Comparison of ENCODE assay signal across 1 cellular context in genomic region chr1:160205974-160206369, GRCh38.
TF ChIP-seq lines count a peak whose summit lies in the region.

No MANE protein-coding gene starts in this region.

TF ChIP-seq in H1, 55 proteins besides CTCF, POLR2A, EP300 and RAD21:
- TF ChIP-seq KDM5A (IDR thresholded peaks at IDR 0.05; ENCODE audit: low read length) (no peak), SIX5 (IDR thresholded peaks at IDR 0.05; ENCODE audit: low read depth, low read length) (no peak), RFX5 (IDR thresholded peaks at IDR 0.05; ENCODE audit: borderline replicate concordance, low read depth, low read length) (no peak), POLR2AphosphoS5 (IDR thresholded peaks at IDR 0.05; ENCODE audit: low read depth, low read length) (no peak), SAP30 (IDR thresholded peaks at IDR 0.05; ENCODE audit: insufficient read depth, insufficient replicate concordance, low read length) (no peak), CBX8 (IDR thresholded peaks at IDR 0.05; ENCODE audit: borderline replicate concordance, low read depth, low read length) (no peak), TCF12 (IDR thresholded peaks at IDR 0.05; ENCODE audit: low read depth, low read length) (no peak), JUND (IDR thresholded peaks at IDR 0.05; ENCODE audit: low read length) (no peak), POU5F1 (IDR thresholded peaks at IDR 0.05; ENCODE audit: low read depth, low read length) (no peak)
